Comparison of ENCODE assay signal across 8 cellular contexts in genomic region chr9:129624168-129624759, GRCh38. TPM values are rescaled to one million over a fixed set of nuclear protein-coding genes. Genes with fewer than 3 reads are reported as not detected.
DNase-seq lines count a peak whose midpoint lies in the region; ATAC-seq, FAIRE-seq and TF ChIP-seq lines count a peak whose summit lies in the region.

No MANE protein-coding gene starts in this region.

- POLR2A ChIA-PET in HEK293 (lab: Yijun Ruan, JAX): interaction anchor here (0.6 to 1.7 kb wide), 10 partner anchors 23 to 514 kb away, joined by 3 to 7 read pairs (median 4); partner anchors contain the start of genes CRAT and IER5L

- CTCF ChIA-PET in HEK293 (lab: Yijun Ruan, JAX): interaction anchor here (0.6 to 23.4 kb wide), 45 partner anchors 8 to 765 kb away, joined by 3 to 507 read pairs (median 5); partner anchors contain the start of genes ASB6, IER5L, PTGES and TOR1B

- peaks cover 18 to 29% (median 23%) of the 10 kb centered on the region in 11 experiments; a peak in 21 of 22 replicates for H4K20me1 ChIP-seq in BLaER1 treated with 17β-estradiol and CSF1 and Interleukin-3, amounts not matched to agents 10 nM and 100 nM

- FAIRE-seq in RCC 7860 (lab: Jason Lieb, UNC): no peak

- DNase-seq in RCC 7860 (ENCODE audit: low spot score): peak; percentile 15
- DNase-seq in activated T-helper 1 cell treated with Interleukin-2 at 50 U/mL for 16 hours (ENCODE audit: low read depth): peak; percentile 48
- DNase-seq in fibroblast of the aortic adventitia (ENCODE audit: low read depth): peak; percentile 65
- no peak for DNase-seq in sciatic nerve (ENCODE audit: low spot score)

- H3K9me3 ChIP-seq in BLaER1 treated with 17β-estradiol and CSF1 and Interleukin-3, amounts not matched to agents 10 nM and 100 nM (replicated peaks in 1 of 11): no peaks in the 10 kb centered on the region
- no peaks in the 10 kb centered on the region for H3K9me3 ChIP-seq in HEK293 (ENCODE audit: control insufficient read depth, insufficient read depth, low read depth, low read length)

- peak overlapping the region in 4 of 10 experiments; percentile 78 to 84 (median 82); a peak in 2 of 20 replicates for H3K4me3 ChIP-seq in BLaER1 treated with 17β-estradiol and CSF1 and Interleukin-3, amounts not matched to agents 10 nM and 100 nM
- no peak overlapping the region for H3K4me3 ChIP-seq in HEK293 (ENCODE audit: low read depth, low read length)
- H3K4me3 ChIP-seq in fibroblast of the aortic adventitia (ENCODE audit: low read depth, low read length): no peak overlapping the region

- intact Hi-C loops in sciatic nerve (cut with DNase I): loop anchor here (5.0 kb wide), 2 partner anchors 452 to 487 kb away; no protein-coding TSS in a partner anchor

- peak overlapping the region in 10 of 11 experiments; percentile 25 to 99 (median 97); a peak in 19 of 22 replicates for H3K27ac ChIP-seq in BLaER1 treated with 17β-estradiol and CSF1 and Interleukin-3, amounts not matched to agents 10 nM and 100 nM
- no peak overlapping the region for H3K27ac ChIP-seq in HEK293 (ENCODE audit: extremely low read depth, low read depth, low read length)

- peak overlapping the region in 9 of 11 experiments; percentile 45 to 98 (median 91); a peak in 16 of 22 replicates for H3K9ac ChIP-seq in BLaER1 treated with 17β-estradiol and CSF1 and Interleukin-3, amounts not matched to agents 10 nM and 100 nM

- ATAC-seq in sciatic nerve: peak; percentile 3
- no peak for ATAC-seq in GM21825 (IDR thresholded peaks at IDR 0.05; ENCODE audit: unreplicated experiment)
- ATAC-seq in GM19452 (IDR thresholded peaks at IDR 0.05; ENCODE audit: unreplicated experiment): no peak

- H3K27me3 ChIP-seq in BLaER1 treated with 17β-estradiol and CSF1 and Interleukin-3, amounts not matched to agents 10 nM and 100 nM: peaks cover 6 to 28% (median 27%) of the 10 kb centered on the region in 11 experiments; a peak in 21 of 22 replicates

- peak overlapping the region; percentile 84 to 100 (median 94) for H3K4me2 ChIP-seq in BLaER1 treated with 17β-estradiol and CSF1 and Interleukin-3, amounts not matched to agents 10 nM and 100 nM

- TF ChIP-seq CTCF in HEK293 (tag by site-specific recombination; IDR thresholded peaks at IDR 0.05) (peak; percentile 40; the same call in 1 of the 2 replicates), fibroblast of the aortic adventitia (IDR thresholded peaks at IDR 0.05; ENCODE audit: insufficient read depth, low read length) (peak; percentile 84)

- peaks cover 6 to 19% (median 16%) of the 10 kb centered on the region in 11 experiments; a peak in 17 of 22 replicates for H3K36me3 ChIP-seq in BLaER1 treated with 17β-estradiol and CSF1 and Interleukin-3, amounts not matched to agents 10 nM and 100 nM
- peaks cover 0 to 19% of the 10 kb centered on the region in 2 experiments; a peak in 1 of 3 replicates for H3K36me3 ChIP-seq in HEK293 (ENCODE audit: control insufficient read depth in 2 of 2, insufficient read depth in 1 of 2, low read length in 2 of 2)

- H3K4me1 ChIP-seq in BLaER1 treated with 17β-estradiol and CSF1 and Interleukin-3, amounts not matched to agents 10 nM and 100 nM: peaks cover 56 to 93% (median 85%) of the 10 kb centered on the region in 10 experiments
- peaks cover 3% of the 10 kb centered on the region; the same call in 1 of the 2 replicates for H3K4me1 ChIP-seq in HEK293 (ENCODE audit: control insufficient read depth, insufficient read depth, low read length)

TF ChIP-seq in HEK293, 187 proteins besides CTCF, POLR2A, EP300 and RAD21 (continues in another document):
- no peak for TF ChIP-seq ZNF404 (tag by site-specific recombination; IDR thresholded peaks at IDR 0.05)
- TF ChIP-seq ZNF549 (tag by site-specific recombination; IDR thresholded peaks at IDR 0.05): no peak
- no peak for TF ChIP-seq ZSCAN4 (tag by site-specific recombination; IDR thresholded peaks at IDR 0.05)
- no peak for TF ChIP-seq ZBTB8A (tag by site-specific recombination; IDR thresholded peaks at IDR 0.05)
- no peak for TF ChIP-seq FEZF1 (tag by site-specific recombination; IDR thresholded peaks at IDR 0.05)
- TF ChIP-seq ZNF518A (tag by site-specific recombination; conservative IDR thresholded peaks at IDR 0.05; ENCODE audit: low read depth): no peak
- no peak for TF ChIP-seq ZNF645 (tag by site-specific recombination; IDR thresholded peaks at IDR 0.05)
- TF ChIP-seq HOXC10 (CRISPR knock-in tag; IDR thresholded peaks at IDR 0.05): no peak

RNA-seq across cellular contexts. Expression of gene NTMT1, which starts 1.7 kb away (rescaled TPM):
- total RNA-seq in fibroblast of the aortic adventitia (ENCODE audit: low replicate concordance) (9.0 and 27.6 TPM in 2 replicates), sciatic nerve (28.0 TPM)

RNA-seq across cellular contexts. Expression of gene C9orf50, which starts 3.4 kb away (rescaled TPM):
- total RNA-seq in fibroblast of the aortic adventitia (ENCODE audit: low replicate concordance): 0.98 TPM in 1 of 2 replicates, not detected in the other
- total RNA-seq in sciatic nerve: 2.2 TPM

RNA-seq across cellular contexts. Expression of gene ASB6, which starts 17.7 kb away (rescaled TPM):
- total RNA-seq in fibroblast of the aortic adventitia (ENCODE audit: low replicate concordance) (7.0 and 14.0 TPM in 2 replicates), sciatic nerve (18.6 TPM)

RNA-seq across cellular contexts. Expression of gene PRRX2, which starts 41.2 kb away (rescaled TPM):
- 3.5 and 36.1 TPM in 2 replicates for total RNA-seq in fibroblast of the aortic adventitia (ENCODE audit: low replicate concordance)
- total RNA-seq in sciatic nerve: 13.2 TPM
